17 cellular contexts compared by ENCODE assay signal in the genomic region with DNA sequence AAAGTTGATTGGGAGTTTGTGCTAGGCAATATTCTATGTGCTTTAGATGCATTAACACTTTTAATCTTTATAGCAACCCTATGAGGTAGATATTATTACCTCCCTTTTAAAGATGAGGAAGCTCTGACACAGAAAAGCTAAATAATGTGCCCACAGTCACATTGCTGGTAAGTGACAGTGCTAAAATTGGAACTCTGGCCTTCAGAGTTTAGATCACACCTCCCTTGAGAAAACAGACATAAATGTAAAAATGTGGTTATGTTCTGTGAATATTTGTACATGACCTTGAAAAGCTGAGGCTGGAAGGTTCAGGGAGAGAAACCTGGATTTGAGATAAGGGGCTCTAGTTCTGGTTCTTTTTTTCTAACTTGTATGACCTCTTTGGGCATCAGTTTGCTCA. TPM values are rescaled to one million over a fixed set of nuclear protein-coding genes. Genes with fewer than 3 reads are reported as not detected.
A peak's percentile ranks its signal among the peaks of the same experiment; 100 is the strongest.
DNase-seq lines count a peak whose midpoint lies in the region; ATAC-seq, FAIRE-seq and TF ChIP-seq lines count a peak whose summit lies in the region.
"Had no signal": no experiment of that assay in that cellular context is flagged by ENCODE, and none has a peak within 500 bp of the region (broad histone marks: within the 10 kb centered on the region; RNA-seq: fewer than 3 reads in every experiment).

No MANE protein-coding gene starts in this region.

- no peaks in the 10 kb centered on the region for H3K9me3 Mint-ChIP-seq in activated B cell treated with CpG ODN at 0.5 μM for 24 hours
- no peaks in the 10 kb centered on the region for H3K9me3 Mint-ChIP-seq in mesothelial cell of epicardium

- TF ChIP-seq POLR2A in HepG2 (IDR thresholded peaks at IDR 0.05; ENCODE audit: insufficient read depth in 1 of 2, low read depth in 2 of 2, low read length in 2 of 2), result no peak
- TF ChIP-seq POLR2A in right lobe of liver (IDR thresholded peaks at IDR 0.05), result no peak
- TF ChIP-seq POLR2A in stomach (IDR thresholded peaks at IDR 0.05), result no peak

- H3K27ac Mint-ChIP-seq in activated B cell treated with CpG ODN at 0.5 μM for 24 hours (no peak overlapping the region), mesothelial cell of epicardium (peak overlapping the region; percentile 95)

- no peaks in the 10 kb centered on the region for H3K9me3 ChIP-seq in HepG2 (ENCODE audit: low read length)
- H3K9me3 ChIP-seq in right lobe of liver, result no peaks in the 10 kb centered on the region
- no peaks in the 10 kb centered on the region for H3K9me3 ChIP-seq in upper lobe of right lung
- no peaks in the 10 kb centered on the region for H3K9me3 ChIP-seq in stomach
- H3K9me3 ChIP-seq: BE2C, SJCRH30, uterus had no signal

- ATAC-seq in HepG2 (no peak), right lobe of liver (no peak), activated B cell treated with CpG ODN at 0.5 μM for 24 hours (ENCODE audit: low read depth) (no peak), GM19397 (IDR thresholded peaks at IDR 0.05; ENCODE audit: unreplicated experiment) (no peak), upper lobe of right lung (no peak)

- H3K4me3 Mint-ChIP-seq in activated B cell treated with CpG ODN at 0.5 μM for 24 hours (peak overlapping the region; percentile 95), mesothelial cell of epicardium (no peak overlapping the region)

- H3K36me3 Mint-ChIP-seq in activated B cell treated with CpG ODN at 0.5 μM for 24 hours (ENCODE audit: low read depth), result peaks cover 36% of the 10 kb centered on the region
- H3K36me3 Mint-ChIP-seq in mesothelial cell of epicardium, result peaks cover 24% of the 10 kb centered on the region

- peaks cover 12 to 32% of the 10 kb centered on the region in 2 experiments for H3K36me3 ChIP-seq in HepG2 (replicated peaks in 1 of 2; ENCODE audit: control insufficient read depth in 1 of 2, insufficient read depth in 2 of 2, low read length in 2 of 2)
- peaks cover 0 to 37% (median 17%) of the 10 kb centered on the region in 4 donors for H3K36me3 ChIP-seq in right lobe of liver
- peaks cover 40% of the 10 kb centered on the region for H3K36me3 ChIP-seq in upper lobe of right lung
- peaks cover 36 to 38% (median 37%) of the 10 kb centered on the region in 4 donors for H3K36me3 ChIP-seq in stomach
- H3K36me3 ChIP-seq: BE2C, uterus had no signal

- H3K4me1 Mint-ChIP-seq in activated B cell treated with CpG ODN at 0.5 μM for 24 hours, result peaks cover 28% of the 10 kb centered on the region
- H3K4me1 Mint-ChIP-seq in mesothelial cell of epicardium, result peaks cover 21% of the 10 kb centered on the region

- CTCF ChIA-PET in HepG2 (lab: Yijun Ruan, JAX; ENCODE audit: low intra/inter-chr PET ratio, low total read pairs), result interaction anchor here (1.7 kb wide), 1 partner anchor 53 kb away, joined by 6 read pairs; no protein-coding TSS in a partner anchor
- CTCF ChIA-PET in activated B cell treated with CpG ODN at 0.5 μM for 24 hours (lab: Charles Lee), result interaction anchor here (1.2 to 1.5 kb wide), 2 partner anchors 60 to 253 kb away, joined by 4 to 7 read pairs; no protein-coding TSS in a partner anchor

- TF ChIP-seq RAD21 in HepG2 (CRISPR knock-in tag; IDR thresholded peaks at IDR 0.05), result no peak

- in situ Hi-C loops in HepG2 (cut with HindIII; ENCODE audit: extremely low pct_ligation_motif_present, low pct_unique_long_range_greater_than_20kb), result no loop called here

- H3K9ac ChIP-seq in HepG2 (ENCODE audit: insufficient read depth, low read depth, low read length), result no peak overlapping the region

- DNase-seq in HepG2 (ENCODE audit: low spot score) (no peak), right lobe of liver (no peak), activated B cell treated with CpG ODN at 0.5 μM for 24 hours (no peak), mesothelial cell of epicardium (ENCODE audit: low spot score in 2 of 2, unreplicated experiment in 2 of 2) (no peak), upper lobe of right lung (no peak), Kasumi-1 (lab: John Stamatoyannopoulos, UW) (no peak), stomach (no peak)
- DNase-seq: activated CD8-positive, alpha-beta memory T cell treated with anti-CD3 and anti-CD28 coated beads, Interleukin-2, amount 50 U/mL, for 48 hours; BE2C; dermis blood vessel endothelial cell; NCI-H2081; SJCRH30; stimulated activated CD4-positive, alpha-beta T cell treated with anti-CD3 and anti-CD28 coated beads, Interleukin-1b, Interleukin-23, amount 100 ng/mL, for 48 hours; uterus had no signal

- H3K27ac ChIP-seq in HepG2 (ENCODE audit: extremely low read length, insufficient read depth, low read length) (no peak overlapping the region), right lobe of liver (no peak overlapping the region), upper lobe of right lung (no peak overlapping the region), stomach (peak overlapping the region in 1 of 5 donors; percentile 89)
- H3K27ac ChIP-seq: SJCRH30 had no signal

- no TSS peak for BruUV-seq in HepG2 (replicated peaks; lab: Mats Ljungman, UMichigan)

- H3K27me3 ChIP-seq in HepG2 (ENCODE audit: control insufficient read depth in 1 of 2, insufficient read depth in 2 of 2, low read length in 2 of 2) (no peaks in the 10 kb centered on the region; a peak in 1 of 5 replicates), right lobe of liver (no peaks in the 10 kb centered on the region), upper lobe of right lung (no peaks in the 10 kb centered on the region), stomach (no peaks in the 10 kb centered on the region)
- H3K27me3 ChIP-seq: SJCRH30, uterus had no signal

- H3K4me3 ChIP-seq in HepG2 (replicated peaks in 1 of 3; ENCODE audit: insufficient read depth in 1 of 3, low read depth in 2 of 3, low read length in 3 of 3) (no peak overlapping the region), right lobe of liver (no peak overlapping the region), upper lobe of right lung (no peak overlapping the region), stomach (peak overlapping the region in 1 of 4 donors; percentile 85)
- H3K4me3 ChIP-seq: SJCRH30 had no signal

- no peak for TF ChIP-seq CTCF in HepG2 (CRISPR knock-in tag; IDR thresholded peaks at IDR 0.05)
- no peak for TF ChIP-seq CTCF in right lobe of liver (IDR thresholded peaks at IDR 0.05)
- TF ChIP-seq CTCF in activated B cell treated with CpG ODN at 0.5 μM for 24 hours (IDR thresholded peaks at IDR 0.05), result no peak
- no peak for TF ChIP-seq CTCF in mesothelial cell of epicardium (IDR thresholded peaks at IDR 0.05; ENCODE audit: unreplicated experiment)
- no peak for TF ChIP-seq CTCF in upper lobe of right lung (IDR thresholded peaks at IDR 0.05)
- no peak for TF ChIP-seq CTCF in stomach (IDR thresholded peaks at IDR 0.05)

- no peaks in the 10 kb centered on the region for H3K27me3 Mint-ChIP-seq in activated B cell treated with CpG ODN at 0.5 μM for 24 hours
- peaks cover 5% of the 10 kb centered on the region for H3K27me3 Mint-ChIP-seq in mesothelial cell of epicardium (ENCODE audit: low read depth)

- no peaks in the 10 kb centered on the region for H4K20me1 ChIP-seq in HepG2 (ENCODE audit: insufficient read depth, low read length)

- no peak overlapping the region for H2AFZ ChIP-seq in HepG2 (ENCODE audit: low read length)

- no peak for FAIRE-seq in HepG2 (lab: Jason Lieb, UNC)

- TF ChIP-seq EP300 in HepG2 (IDR thresholded peaks at IDR 0.05; ENCODE audit: low read depth in 2 of 2, low read length in 2 of 2), result no peak
- TF ChIP-seq EP300 in HepG2 (CRISPR knock-in tag; IDR thresholded peaks at IDR 0.05; ENCODE audit: borderline replicate concordance), result no peak
- no peak for TF ChIP-seq EP300 in stomach (IDR thresholded peaks at IDR 0.05)

- H3K79me2 ChIP-seq in HepG2 (ENCODE audit: insufficient read depth, low read length), result peaks cover 11% of the 10 kb centered on the region

- POLR2A ChIA-PET in HepG2 (lab: Yijun Ruan, JAX) (interaction anchor here (3.1 to 4.9 kb wide), 2 partner anchors 11 to 14 kb away, joined by 11 to 139 read pairs; partner anchors contain the start of gene DAD1), activated B cell treated with CpG ODN at 0.5 μM for 24 hours (lab: Charles Lee) (interaction anchor here (0.7 kb wide), 1 partner anchor 10 kb away, joined by 5 read pairs; no protein-coding TSS in a partner anchor)

- intact Hi-C loops in HepG2 (cut with micrococcal nuclease; ENCODE audit: unreplicated experiment), result no loop called here
- intact Hi-C loops in right lobe of liver (cut with DNase I), result no loop called here
- intact Hi-C loops in activated B cell treated with CpG ODN at 0.5 μM for 24 hours (cut with micrococcal nuclease), result no loop called here
- intact Hi-C loops in upper lobe of right lung (cut with DNase I), result no loop called here
- intact Hi-C loops in stomach (cut with DNase I; ENCODE audit: low total_unique reads), result no loop called here

- peaks cover 34% of the 10 kb centered on the region for H3K4me1 ChIP-seq in HepG2 (ENCODE audit: insufficient read depth, low read length)
- peaks cover 0 to 20% (median 4%) of the 10 kb centered on the region in 4 donors for H3K4me1 ChIP-seq in right lobe of liver
- peaks cover 17% of the 10 kb centered on the region for H3K4me1 ChIP-seq in upper lobe of right lung
- peaks cover 21 to 32% (median 27%) of the 10 kb centered on the region in 4 donors for H3K4me1 ChIP-seq in stomach
- H3K4me1 ChIP-seq: BE2C had no signal

- no peak overlapping the region for H3K4me2 ChIP-seq in HepG2 (ENCODE audit: low read depth, low read length)

RNA-seq across cellular contexts. Expression of gene ABHD4, which starts 1.9 kb away (rescaled TPM):
- total RNA-seq in HepG2 (2016; rRNA removed; fragmentation: Illumina TruSeq; extraction: Trizol) (16.1 and 22.8 TPM in 2 replicates), right lobe of liver (10 to 100 TPM; 12.7 to 38.1 (median 18.5) TPM), activated B cell treated with CpG ODN at 0.5 μM for 24 hours (12.1 and 13.0 TPM in 2 replicates), mesothelial cell of epicardium (28.2 to 29.3 TPM (median 28.4 TPM) in 3 replicates), upper lobe of right lung (34.2 TPM), stomach (100 to 1,000 TPM in 1 of 5 donors, 10 to 100 TPM in 4; 12.2 to 130 (median 27.7) TPM)
- total RNA-seq in HepG2 (2016; cell fraction: cytosol; rRNA removed; fragmentation: Illumina TruSeq; extraction: Trizol; ENCODE audit: low read depth), result 1.9 and 2.6 TPM in 2 replicates
- 13.5 and 23.6 TPM in 2 replicates for total RNA-seq in HepG2 (2016; cell fraction: insoluble cytoplasmic fraction; rRNA removed; fragmentation: Illumina TruSeq; extraction: Trizol)
- 5.5 and 6.1 TPM in 2 replicates for total RNA-seq in HepG2 (2016; cell fraction: membrane; rRNA removed; fragmentation: Illumina TruSeq; extraction: Trizol)
- total RNA-seq in HepG2 (2016; cell fraction: nucleus; rRNA removed; fragmentation: Illumina TruSeq; extraction: Trizol), result 15.3 and 18.4 TPM in 2 replicates
- polyA plus RNA-seq in HepG2 (2011; rRNA removed) (47.5 and 48.1 TPM in 2 replicates), stomach (10 to 100 TPM; 14.8 to 24.3 (median 17.0) TPM)
- polyA plus RNA-seq in HepG2 (2011; cell fraction: cytosol; rRNA removed), result 40.5 and 42.2 TPM in 2 replicates
- polyA plus RNA-seq in HepG2 (2011; cell fraction: nucleus; rRNA removed), result 28.4 and 31.8 TPM in 2 replicates
- 28.4 and 31.9 TPM in 2 replicates for polyA plus RNA-seq in HepG2 (2012)
- 4.3 and 5.4 TPM in 2 replicates for polyA plus RNA-seq in HepG2 (2016; cell fraction: cytosol; fragmentation: Illumina TruSeq; extraction: Trizol; ENCODE audit: low read depth)
- polyA plus RNA-seq in HepG2 (2016; cell fraction: insoluble cytoplasmic fraction; fragmentation: Illumina TruSeq; extraction: Trizol; ENCODE audit: low read depth), result 31.7 and 36.0 TPM in 2 replicates
- polyA plus RNA-seq in HepG2 (2016; cell fraction: membrane; fragmentation: Illumina TruSeq; extraction: Trizol; ENCODE audit: low read depth), result 10.4 and 12.8 TPM in 2 replicates
- 27.4 and 28.0 TPM in 2 replicates for polyA plus RNA-seq in HepG2 (2016; cell fraction: nucleus; fragmentation: Illumina TruSeq; extraction: Trizol; ENCODE audit: insufficient read depth, low read depth)
- polyA minus RNA-seq in HepG2 (2011; rRNA and poly(A)+ RNA removed; ENCODE audit: low replicate concordance), result 45.6 and 63.5 TPM in 2 replicates
- polyA minus RNA-seq in HepG2 (2011; cell fraction: cytosol; rRNA and poly(A)+ RNA removed), result 14.6 and 19.0 TPM in 2 replicates
- 26.9 and 36.6 TPM in 2 replicates for polyA minus RNA-seq in HepG2 (2011; cell fraction: nucleus; rRNA and poly(A)+ RNA removed)

RNA-seq across cellular contexts. Expression of gene DAD1, which starts 11.0 kb away (rescaled TPM):
- total RNA-seq in HepG2 (2016; rRNA removed; fragmentation: Illumina TruSeq; extraction: Trizol) (385 and 558 TPM in 2 replicates), right lobe of liver (100 to 1,000 TPM; 107 to 249 (median 133) TPM), activated B cell treated with CpG ODN at 0.5 μM for 24 hours (123 and 139 TPM in 2 replicates), mesothelial cell of epicardium (140 to 141 TPM (median 141 TPM) in 3 replicates), upper lobe of right lung (184 TPM), stomach (100 to 1,000 TPM in 2 of 5 donors, 10 to 100 TPM in 2, not detected in 1; 36.8 to 191 (median 80.8) TPM)
- 148 and 149 TPM in 2 replicates for total RNA-seq in HepG2 (2016; cell fraction: cytosol; rRNA removed; fragmentation: Illumina TruSeq; extraction: Trizol; ENCODE audit: low read depth)
- 449 and 577 TPM in 2 replicates for total RNA-seq in HepG2 (2016; cell fraction: insoluble cytoplasmic fraction; rRNA removed; fragmentation: Illumina TruSeq; extraction: Trizol)
- 133 and 150 TPM in 2 replicates for total RNA-seq in HepG2 (2016; cell fraction: membrane; rRNA removed; fragmentation: Illumina TruSeq; extraction: Trizol)
- total RNA-seq in HepG2 (2016; cell fraction: nucleus; rRNA removed; fragmentation: Illumina TruSeq; extraction: Trizol), result 382 and 439 TPM in 2 replicates
- polyA plus RNA-seq in HepG2 (2011; rRNA removed) (508 and 626 TPM in 2 replicates), stomach (100 to 1,000 TPM; 172 to 236 (median 202) TPM)
- 1,110 and 1,232 TPM in 2 replicates for polyA plus RNA-seq in HepG2 (2011; cell fraction: cytosol; rRNA removed)
- 187 and 222 TPM in 2 replicates for polyA plus RNA-seq in HepG2 (2011; cell fraction: nucleus; rRNA removed)
- polyA plus RNA-seq in HepG2 (2012), result 327 and 493 TPM in 2 replicates
- 141 and 152 TPM in 2 replicates for polyA plus RNA-seq in HepG2 (2016; cell fraction: cytosol; fragmentation: Illumina TruSeq; extraction: Trizol; ENCODE audit: low read depth)
- polyA plus RNA-seq in HepG2 (2016; cell fraction: insoluble cytoplasmic fraction; fragmentation: Illumina TruSeq; extraction: Trizol; ENCODE audit: low read depth), result 395 and 434 TPM in 2 replicates
- 122 and 125 TPM in 2 replicates for polyA plus RNA-seq in HepG2 (2016; cell fraction: membrane; fragmentation: Illumina TruSeq; extraction: Trizol; ENCODE audit: low read depth)
- polyA plus RNA-seq in HepG2 (2016; cell fraction: nucleus; fragmentation: Illumina TruSeq; extraction: Trizol; ENCODE audit: insufficient read depth, low read depth), result 602 and 624 TPM in 2 replicates
- 261 and 460 TPM in 2 replicates for polyA minus RNA-seq in HepG2 (2011; rRNA and poly(A)+ RNA removed; ENCODE audit: low replicate concordance)
- polyA minus RNA-seq in HepG2 (2011; cell fraction: cytosol; rRNA and poly(A)+ RNA removed), result 132 TPM in 2 replicates
- polyA minus RNA-seq in HepG2 (2011; cell fraction: nucleus; rRNA and poly(A)+ RNA removed), result 79.2 and 94.7 TPM in 2 replicates

RNA-seq across cellular contexts. Expression of gene OR6J1, which starts 44.1 kb away (rescaled TPM):
- not detected in 2 replicates for total RNA-seq in HepG2 (2016; rRNA removed; fragmentation: Illumina TruSeq; extraction: Trizol)
- not detected in 2 replicates for total RNA-seq in HepG2 (2016; cell fraction: cytosol; rRNA removed; fragmentation: Illumina TruSeq; extraction: Trizol; ENCODE audit: low read depth)
- not detected in 2 replicates for total RNA-seq in HepG2 (2016; cell fraction: insoluble cytoplasmic fraction; rRNA removed; fragmentation: Illumina TruSeq; extraction: Trizol)
- total RNA-seq in HepG2 (2016; cell fraction: membrane; rRNA removed; fragmentation: Illumina TruSeq; extraction: Trizol), result not detected in 2 replicates
- not detected in 2 replicates for total RNA-seq in HepG2 (2016; cell fraction: nucleus; rRNA removed; fragmentation: Illumina TruSeq; extraction: Trizol)
- polyA plus RNA-seq in HepG2 (2011; rRNA removed), result not detected in 2 replicates
- not detected in 2 replicates for polyA plus RNA-seq in HepG2 (2011; cell fraction: cytosol; rRNA removed)
- polyA plus RNA-seq in HepG2 (2011; cell fraction: nucleus; rRNA removed), result not detected in 2 replicates
- not detected in 2 replicates for polyA plus RNA-seq in HepG2 (2012)
- not detected in 2 replicates for polyA plus RNA-seq in HepG2 (2016; cell fraction: cytosol; fragmentation: Illumina TruSeq; extraction: Trizol; ENCODE audit: low read depth)
- polyA plus RNA-seq in HepG2 (2016; cell fraction: insoluble cytoplasmic fraction; fragmentation: Illumina TruSeq; extraction: Trizol; ENCODE audit: low read depth), result not detected in 2 replicates
- polyA plus RNA-seq in HepG2 (2016; cell fraction: membrane; fragmentation: Illumina TruSeq; extraction: Trizol; ENCODE audit: low read depth), result not detected in 2 replicates
- not detected in 2 replicates for polyA plus RNA-seq in HepG2 (2016; cell fraction: nucleus; fragmentation: Illumina TruSeq; extraction: Trizol; ENCODE audit: insufficient read depth, low read depth)
- polyA minus RNA-seq in HepG2 (2011; rRNA and poly(A)+ RNA removed; ENCODE audit: low replicate concordance), result not detected in 2 replicates
- not detected in 2 replicates for polyA minus RNA-seq in HepG2 (2011; cell fraction: cytosol; rRNA and poly(A)+ RNA removed)
- not detected in 2 replicates for polyA minus RNA-seq in HepG2 (2011; cell fraction: nucleus; rRNA and poly(A)+ RNA removed)
- not detected for total RNA-seq in right lobe of liver
- total RNA-seq in activated B cell treated with CpG ODN at 0.5 μM for 24 hours, result not detected in 2 replicates
- total RNA-seq in mesothelial cell of epicardium, result not detected in 3 replicates
- total RNA-seq in upper lobe of right lung, result not detected
- total RNA-seq in stomach, result not detected
- polyA plus RNA-seq in stomach, result not detected
- total RNA-seq: dermis blood vessel endothelial cell, mesenteric fat pad, posterior vena cava, SJCRH30 had no signal
